Comparison of ENCODE assay signal across 11 cellular contexts in the genomic region with DNA sequence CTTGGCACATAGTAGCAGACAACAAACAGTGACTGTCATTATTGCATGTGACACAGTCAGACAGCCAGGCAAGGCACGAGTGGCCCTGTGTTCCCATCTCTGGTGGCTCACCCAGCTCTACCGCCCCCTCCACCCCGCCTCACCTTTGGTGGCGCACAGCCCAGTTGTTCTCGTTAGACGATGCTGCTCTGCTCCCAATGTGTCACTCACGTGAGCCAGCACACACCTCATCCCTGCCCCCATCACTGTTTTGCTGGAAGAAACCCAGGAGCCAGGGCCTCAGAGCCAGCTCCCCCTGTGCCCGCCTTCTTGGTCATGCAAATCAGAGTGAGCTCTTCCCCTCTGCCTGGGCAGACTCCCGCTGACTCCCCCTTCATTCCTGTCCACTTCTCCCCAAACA.
DNase-seq lines count a peak whose midpoint lies in the region; ATAC-seq and TF ChIP-seq lines count a peak whose summit lies in the region.
"Had no signal": no experiment of that assay in that cellular context is flagged by ENCODE, and none has a peak within 500 bp of the region (broad histone marks: within the 10 kb centered on the region; RNA-seq: fewer than 3 reads in every experiment).

No MANE protein-coding gene starts in this region.

- no peak overlapping the region for H3K56ac ChIP-seq in H9 (ENCODE audit: insufficient read length, low read depth, low read length)

- H4K20me1 ChIP-seq in H9 (ENCODE audit: control insufficient read depth, insufficient read depth, insufficient read length) (no peaks in the 10 kb centered on the region), osteoblast (ENCODE audit: insufficient read depth, low read length) (no peaks in the 10 kb centered on the region)

- H3K18ac ChIP-seq in H9 (ENCODE audit: insufficient read length, low read depth, low read length): no peak overlapping the region

- H3K9me3 ChIP-seq in H9 (ENCODE audit: control insufficient read depth, low read depth, low read length): no peaks in the 10 kb centered on the region
- H3K9me3 ChIP-seq in osteoblast (ENCODE audit: low read depth, low read length): no peaks in the 10 kb centered on the region
- H3K9me3 ChIP-seq: spleen had no signal

- no peaks in the 10 kb centered on the region for H3K79me2 ChIP-seq in H9 (ENCODE audit: insufficient read depth, low read length)
- H3K79me2 ChIP-seq in osteoblast (ENCODE audit: insufficient read depth, low read length): no peaks in the 10 kb centered on the region

- H3K27me3 Mint-ChIP-seq in H9 (ENCODE audit: low read depth): peaks cover 2% of the 10 kb centered on the region; the same call in 1 of the 2 replicates

- no peak overlapping the region for H4K5ac ChIP-seq in H9 (ENCODE audit: insufficient read length, low read depth, low read length)

- H3K23me2 ChIP-seq in H9 (ENCODE audit: insufficient read length, low read depth, low read length, poor library complexity, severe bottlenecking): no peaks in the 10 kb centered on the region

- H3K4me1 Mint-ChIP-seq in H9: peaks cover 42 to 51% of the 10 kb centered on the region in 2 experiments

- peak; percentile 63 for DNase-seq in H9
- peak; percentile 97 for DNase-seq in NCI-H2171 treated with DMSO at 0.1 percent for 48 hours (lab: John Stamatoyannopoulos, UW)
- no peak for DNase-seq in foreskin keratinocyte
- peak; percentile 61 for DNase-seq in osteoblast (ENCODE audit: insufficient read length, low spot score, missing footprints)
- no peak for DNase-seq in activated CD8-positive, alpha-beta memory T cell treated with anti-CD3 and anti-CD28 coated beads for 24 hours
- DNase-seq: foreskin fibroblast, KG1, spleen had no signal

- H4K8ac ChIP-seq in H9 (replicated peaks; ENCODE audit: insufficient read length, low read depth, low read length): no peak overlapping the region

- H3K79me1 ChIP-seq in H9 (ENCODE audit: insufficient read depth, low read depth, low read length, poor library complexity, severe bottlenecking): no peaks in the 10 kb centered on the region

- no peak overlapping the region for H2AK5ac ChIP-seq in H9 (ENCODE audit: insufficient read length, low read length)

- no peak overlapping the region for H4K91ac ChIP-seq in H9 (ENCODE audit: insufficient read length, low read depth, low read length)

- H3T11ph ChIP-seq in H9 (ENCODE audit: low read length): no peak overlapping the region

- H3K27me3 ChIP-seq in H9 (ENCODE audit: insufficient read depth, low read length) (no peaks in the 10 kb centered on the region), foreskin keratinocyte (peaks cover 8% of the 10 kb centered on the region), osteoblast (ENCODE audit: insufficient read depth, low read length) (peaks cover 4% of the 10 kb centered on the region)

- H3K27ac ChIP-seq in H9 (ENCODE audit: insufficient read length, low read depth, low read length) (no peak overlapping the region), foreskin keratinocyte (no peak overlapping the region), osteoblast (ENCODE audit: low read depth, low read length) (no peak overlapping the region)
- H3K27ac ChIP-seq: spleen had no signal

- H3K9me3 Mint-ChIP-seq in H9: no peaks in the 10 kb centered on the region; a peak in 1 of 5 replicates

- ATAC-seq in foreskin keratinocyte (peak; percentile 23), GM18870 (IDR thresholded peaks at IDR 0.05; ENCODE audit: unreplicated experiment) (no peak), HG02763 (IDR thresholded peaks at IDR 0.05; ENCODE audit: unreplicated experiment) (no peak), GM18517 (IDR thresholded peaks at IDR 0.05; ENCODE audit: unreplicated experiment) (no peak)

- H3K23ac ChIP-seq in H9 (ENCODE audit: insufficient read length, low read depth, low read length): no peak overlapping the region

- TF ChIP-seq CTCF in H9 (conservative IDR thresholded peaks at IDR 0.05) (no peak), foreskin keratinocyte (conservative IDR thresholded peaks at IDR 0.05) (no peak), osteoblast (IDR thresholded peaks at IDR 0.05; ENCODE audit: extremely low read depth, low read depth, low read length) (no peak)

- no peak overlapping the region for H2BK15ac ChIP-seq in H9 (ENCODE audit: low read depth, low read length)

- H2BK120ac ChIP-seq in H9 (ENCODE audit: low read depth, low read length, poor library complexity, severe bottlenecking): no peak overlapping the region

- H3K14ac ChIP-seq in H9 (ENCODE audit: insufficient read depth, low read length): no peak overlapping the region

- no peak overlapping the region for H3K4me3 Mint-ChIP-seq in H9

- H2BK20ac ChIP-seq in H9 (ENCODE audit: low read depth, low read length, poor library complexity, severe bottlenecking): no peak overlapping the region

- H2AFZ ChIP-seq in H9 (ENCODE audit: low read length) (no peak overlapping the region), osteoblast (ENCODE audit: low read length) (no peak overlapping the region)

- no peak overlapping the region for H2BK12ac ChIP-seq in H9 (ENCODE audit: insufficient read length, low read depth, low read length)

- no peak overlapping the region for H3K9ac ChIP-seq in H9 (ENCODE audit: extremely low read depth, insufficient read length, low read length)

- no peaks in the 10 kb centered on the region for H3K36me3 ChIP-seq in osteoblast (ENCODE audit: insufficient read depth, low read length)
- H3K36me3 ChIP-seq: spleen had no signal

- no peak overlapping the region for H3K4me3 ChIP-seq in osteoblast (ENCODE audit: insufficient read depth, low read length)
- H3K4me3 ChIP-seq: spleen had no signal

- no peak overlapping the region for H3K4me2 ChIP-seq in H9 (ENCODE audit: insufficient read depth, insufficient read length, low read length)
- H3K4me2 ChIP-seq in osteoblast (ENCODE audit: insufficient read depth, low read length): no peak overlapping the region

- H3K4ac ChIP-seq in H9 (ENCODE audit: low read depth, low read length): no peak overlapping the region

- H3K4me1 ChIP-seq in H9 (ENCODE audit: insufficient read depth, low read length) (peaks cover 3% of the 10 kb centered on the region; the same call in 1 of the 2 replicates), foreskin keratinocyte (no peaks in the 10 kb centered on the region), osteoblast (ENCODE audit: insufficient read depth, low read length) (no peaks in the 10 kb centered on the region)
- H3K4me1 ChIP-seq: spleen had no signal

- no CpG with 5 or more reads among the region's 9 CpGs for WGBS in H9 (ENCODE audit: extremely low coverage, insufficient read length, low lambda C conversion rate)

- no peaks in the 10 kb centered on the region for H3K36me3 Mint-ChIP-seq in H9 (ENCODE audit: insufficient read depth in 1 of 3, low read depth in 3 of 3)

- no peak overlapping the region for H2BK5ac ChIP-seq in H9 (ENCODE audit: insufficient read length, low read length)

- H3K27ac Mint-ChIP-seq in H9: peak overlapping the region in 2 of 3 experiments; percentile 91; a peak in 3 of 7 replicates

Comparison
In these comparisons a context has a peak if more than half of its experiments do, and no peak if none do; other contexts are left out.
1. DNase-seq: peak in H9 (single experiment), NCI-H2171 treated with DMSO at 0.1 percent for 48 hours (single experiment) and osteoblast (single experiment); none in foreskin keratinocyte (0 of 2) and activated CD8-positive, alpha-beta memory T cell treated with anti-CD3 and anti-CD28 coated beads for 24 hours (single experiment).